18 cellular contexts compared by ENCODE assay signal in the genomic region with DNA sequence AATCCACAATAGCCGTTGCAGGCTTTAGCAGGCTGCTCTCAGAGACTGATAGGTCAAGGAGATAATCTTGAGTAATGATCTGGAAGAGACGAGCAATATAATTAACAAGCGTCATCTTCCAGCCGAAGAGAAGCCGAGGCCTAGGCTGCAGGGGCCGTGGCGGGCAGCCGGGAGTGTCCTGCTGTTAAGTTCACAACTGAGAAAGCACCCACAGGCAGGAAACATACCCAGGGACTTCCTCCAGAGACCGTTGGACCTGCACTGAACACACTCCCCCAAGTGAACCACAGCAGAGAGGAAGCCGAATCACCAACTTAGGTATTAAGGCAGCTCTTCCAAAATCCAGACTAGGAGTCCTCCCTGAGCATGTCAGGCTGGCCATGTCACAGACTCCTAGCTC.
"Had no signal": no experiment of that assay in that cellular context is flagged by ENCODE, and none has a peak within 500 bp of the region (broad histone marks: within the 10 kb centered on the region; RNA-seq: fewer than 3 reads in every experiment).

No MANE protein-coding gene starts in this region.

- H3K27ac ChIP-seq: foreskin keratinocyte, left ventricle myocardium inferior, lower lobe of right lung, right lobe of liver, spleen, tibial artery, upper lobe of left lung, uterus had no signal

- DNase-seq: foreskin keratinocyte; immature natural killer cell; kidney; left cardiac atrium; left ventricle myocardium inferior; lower lobe of right lung; mesenchymal stem cell; naive thymus-derived CD4-positive, alpha-beta T cell; nephron progenitor cell; right lobe of liver; spleen; stimulated activated CD4-positive, alpha-beta T cell treated with anti-CD3 and anti-CD28 coated beads, Interleukin-15, amount 100 ng/mL, for 24 hours; stimulated activated CD4-positive, alpha-beta T cell treated with anti-CD3 and anti-CD28 coated beads, Interleukin-1b, Interleukin-23, amount 100 ng/mL, for 48 hours; stimulated activated CD4-positive, alpha-beta T cell treated with anti-CD3 and anti-CD28 coated beads, Interleukin-4, amount 100 ng/mL, for 24 hours; tibial artery; upper lobe of left lung; uterus had no signal

- H3K36me3 ChIP-seq: left ventricle myocardium inferior, lower lobe of right lung, right lobe of liver, spleen, tibial artery, upper lobe of left lung, uterus had no signal

- H3K9me3 ChIP-seq: lower lobe of right lung, right lobe of liver, upper lobe of left lung, uterus had no signal

- ATAC-seq: foreskin keratinocyte; left cardiac atrium; naive thymus-derived CD4-positive, alpha-beta T cell; stimulated activated memory B cell treated with anti-CD40 and anti-IgM and Interleukin-4, amounts not matched to agents 10 μg/mL and 1 μg/mL and 100 μg/mL, for 72 hours had no signal

- H3K4me1 ChIP-seq: foreskin keratinocyte, left ventricle myocardium inferior, lower lobe of right lung, right lobe of liver, spleen, tibial artery, upper lobe of left lung, uterus had no signal

- H3K27me3 ChIP-seq: foreskin keratinocyte, right lobe of liver, spleen, tibial artery, upper lobe of left lung, uterus had no signal

- H3K4me3 ChIP-seq: left ventricle myocardium inferior, lower lobe of right lung, right lobe of liver, spleen, tibial artery, upper lobe of left lung, uterus had no signal
